Comparison of ENCODE assay signal across 9 cellular contexts in genomic region chr19:39446365-39447084, GRCh38. TPM values are rescaled to one million over a fixed set of nuclear protein-coding genes. Genes with fewer than 3 reads are reported as not detected.
A peak's percentile ranks its signal among the peaks of the same experiment; 100 is the strongest.
DNase-seq lines count a peak whose midpoint lies in the region; ATAC-seq and TF ChIP-seq lines count a peak whose summit lies in the region.
"Had no signal": no experiment of that assay in that cellular context is flagged by ENCODE, and none has a peak within 500 bp of the region (broad histone marks: within the 10 kb centered on the region; RNA-seq: fewer than 3 reads in every experiment).

No MANE protein-coding gene starts in this region.

- no peaks in the 10 kb centered on the region for H3K27me3 ChIP-seq in GM23248 (replicated peaks; ENCODE audit: insufficient read depth)
- H3K27me3 ChIP-seq in sigmoid colon: no peaks in the 10 kb centered on the region

- intact Hi-C loops in sigmoid colon (cut with DNase I): loop anchor here (5.0 kb wide), 1 partner anchor 104 kb away; the partner anchor contains the start of gene SAMD4B

- CTCF ChIA-PET in T-cell (lab: Charles Lee): interaction anchor here (0.6 to 0.9 kb wide), 2 partner anchors 11 to 27 kb away, joined by 3 read pairs; partner anchors contain the start of gene RPS16 (in 1 of the 2)
- CTCF ChIA-PET in GM10248 (lab: Yijun Ruan, JAX): interaction anchor here (0.9 to 3.8 kb wide), 6 partner anchors 9 to 87 kb away, joined by 3 to 22 read pairs (median 4); no protein-coding TSS in a partner anchor

- H3K9me2 ChIP-seq in GM23248 (ENCODE audit: insufficient read depth): no peaks in the 10 kb centered on the region

- H3F3A ChIP-seq in GM23248 (ENCODE audit: insufficient read depth): peaks cover 16% of the 10 kb centered on the region

- POLR2A ChIA-PET in T-cell (lab: Charles Lee) (interaction anchor here (0.6 to 3.7 kb wide), 3 partner anchors 11 to 104 kb away, joined by 3 to 57 read pairs (median 5); partner anchors contain the start of genes RPS16 (in 1 of the 2) and SAMD4B (in 1 of the 2)), GM10248 (lab: Yijun Ruan, JAX) (interaction anchor here (1.6 to 3.0 kb wide), 2 partner anchors 11 to 19 kb away, joined by 3 to 11 read pairs; partner anchors contain the start of gene RPS16)

- H3K9me3 ChIP-seq in GM23248 (ENCODE audit: low read depth): no peaks in the 10 kb centered on the region
- no peaks in the 10 kb centered on the region for H3K9me3 ChIP-seq in sigmoid colon

- peaks cover 27% of the 10 kb centered on the region for H3K36me3 Mint-ChIP-seq in T-cell

- peak overlapping the region; percentile 87 for H3K27ac ChIP-seq in GM23248
- H3K27ac ChIP-seq in sigmoid colon: peak overlapping the region in 3 of 4 donors; percentile 91 to 94 (median 93)
- H3K27ac ChIP-seq in substantia nigra (ENCODE audit: low read depth, low read length, poor library complexity, severe bottlenecking): no peak overlapping the region

- H3K79me2 ChIP-seq in GM23248 (ENCODE audit: insufficient read depth): peaks cover 74% of the 10 kb centered on the region

- DNase-seq in GM23248 (no peak), T-cell (no peak), fibroblast of the aortic adventitia (ENCODE audit: low read depth) (no peak), sigmoid colon (no peak), EL (no peak), substantia nigra (lab: John Stamatoyannopoulos, UW) (no peak), GM10248 (ENCODE audit: extremely low spot score) (no peak)
- DNase-seq: midbrain had no signal

- H3K4me3 Mint-ChIP-seq in T-cell: peak overlapping the region; percentile 94 to 96 (median 96)

- peaks cover 3% of the 10 kb centered on the region; the same call in 1 of the 2 replicates for H4K20me1 ChIP-seq in GM23248 (ENCODE audit: insufficient read depth)

- H2AFZ ChIP-seq in GM23248: no peak overlapping the region

- no peak for TF ChIP-seq EP300 in sigmoid colon (IDR thresholded peaks at IDR 0.05)

- in situ Hi-C loops in GM23248 (cut with MboI): no loop called here

- TF ChIP-seq POLR2A in sigmoid colon (IDR thresholded peaks at IDR 0.05): no peak

- ATAC-seq in T-cell (replicated peaks in 1 of 4) (no peak), HG03565 (IDR thresholded peaks at IDR 0.05; ENCODE audit: unreplicated experiment) (no peak)

- H3K9me3 Mint-ChIP-seq in T-cell: no peaks in the 10 kb centered on the region

- peak overlapping the region; percentile 83 for H3K4me2 ChIP-seq in GM23248 (ENCODE audit: unreplicated experiment)

- H3K9ac ChIP-seq in GM23248: peak overlapping the region; percentile 96

- H3K4me3 ChIP-seq in GM23248 (peak overlapping the region; percentile 84), fibroblast of the aortic adventitia (ENCODE audit: low read depth, low read length) (peak overlapping the region; percentile 100), sigmoid colon (peak overlapping the region; percentile 60 to 96 (median 95))

- peaks cover 60 to 65% (median 61%) of the 10 kb centered on the region in 3 donors for H3K4me1 Mint-ChIP-seq in T-cell

- H3K4me1 ChIP-seq in GM23248 (ENCODE audit: insufficient read depth): peaks cover 25% of the 10 kb centered on the region
- H3K4me1 ChIP-seq in sigmoid colon: peaks cover 0 to 41% (median 34%) of the 10 kb centered on the region in 4 donors

- H3K36me3 ChIP-seq in GM23248 (ENCODE audit: low read depth) (peaks cover 4% of the 10 kb centered on the region; the same call in 1 of the 2 replicates), sigmoid colon (peaks cover 0 to 5% (median 0%) of the 10 kb centered on the region in 4 donors)

- no peaks in the 10 kb centered on the region for H3K27me3 Mint-ChIP-seq in T-cell

- 87 to 89% methylated on average over 16 of the region's 16 CpGs for WGBS in GM23248 (ENCODE audit: low coverage in 1 of 2, low lambda C conversion rate in 2 of 2, missing lambda C conversion rate in 2 of 2), 2 experiments
- WGBS in sigmoid colon, 2 donors: 82 to 84% methylated on average over 16 of the region's 16 CpGs

- H3K27ac Mint-ChIP-seq in T-cell: peak overlapping the region; percentile 94 to 97

- no peak for TF ChIP-seq CTCF in fibroblast of the aortic adventitia (IDR thresholded peaks at IDR 0.05; ENCODE audit: insufficient read depth, low read length)
- TF ChIP-seq CTCF in sigmoid colon (IDR thresholded peaks at IDR 0.05): no peak
- TF ChIP-seq CTCF in GM10248 (IDR thresholded peaks at IDR 0.05; ENCODE audit: control extremely low read depth, extremely low read depth, low read depth, missing control alignments): no peak

RNA-seq across cellular contexts. Expression of gene SUPT5H, which starts 1.1 kb away (rescaled TPM):
- 76.5 and 87.4 TPM in 2 replicates for total RNA-seq in GM23248 (2014; rRNA removed; shearing (Covaris generic))
- polyA plus RNA-seq in GM23248 (2016; fragmentation: Nextera tagmentation; extraction: Ambion mirVana) (121 and 125 TPM in 2 replicates), sigmoid colon (100 to 1,000 TPM in 1 of 3 donors, 10 to 100 TPM in 2; 52.3 to 112 (median 67.5) TPM)
- total RNA-seq in T-cell (100 to 1,000 TPM; 180 to 301 (median 194) TPM), fibroblast of the aortic adventitia (ENCODE audit: low replicate concordance) (88.2 and 299 TPM in 2 replicates), sigmoid colon (100 to 1,000 TPM in 2 of 4 donors, 10 to 100 TPM in 2; 72.1 to 104 (median 89.1) TPM)

RNA-seq across cellular contexts. Expression of gene RPS16, which starts 10.8 kb away (rescaled TPM):
- total RNA-seq in GM23248 (2014; rRNA removed; shearing (Covaris generic)): 91.2 and 136 TPM in 2 replicates
- polyA plus RNA-seq in GM23248 (2016; fragmentation: Nextera tagmentation; extraction: Ambion mirVana): 542 and 556 TPM in 2 replicates
- 1,000 to 10,000 TPM; 3,669 to 4,521 (median 4,268) TPM for total RNA-seq in T-cell
- 23.5 and 148 TPM in 2 replicates for total RNA-seq in fibroblast of the aortic adventitia (ENCODE audit: low replicate concordance)
- 1,000 to 10,000 TPM; 1,648 to 4,043 (median 3,423) TPM for total RNA-seq in sigmoid colon
- 1,000 to 10,000 TPM; 2,119 to 4,564 (median 2,918) TPM for polyA plus RNA-seq in sigmoid colon

RNA-seq across cellular contexts. Expression of gene PLEKHG2, which starts 34.1 kb away (rescaled TPM):
- 12.0 and 17.5 TPM in 2 replicates for total RNA-seq in GM23248 (2014; rRNA removed; shearing (Covaris generic))
- polyA plus RNA-seq in GM23248 (2016; fragmentation: Nextera tagmentation; extraction: Ambion mirVana): 12.2 and 13.5 TPM in 2 replicates
- total RNA-seq in T-cell: 10 to 100 TPM; 25.2 to 88.1 (median 36.7) TPM
- total RNA-seq in fibroblast of the aortic adventitia (ENCODE audit: low replicate concordance): 14.1 and 29.1 TPM in 2 replicates
- total RNA-seq in sigmoid colon: 10 to 100 TPM in 3 of 4 donors, 1 to 10 TPM in 1; 8.2 to 28.8 (median 12.5) TPM
- polyA plus RNA-seq in sigmoid colon: 10 to 100 TPM in 1 of 3 donors, under 1 TPM in 2; 0.60 to 14.9 (median 0.69) TPM

RNA-seq across cellular contexts. Expression of gene TIMM50, which starts 34.1 kb away (rescaled TPM):
- total RNA-seq in GM23248 (2014; rRNA removed; shearing (Covaris generic)): 66.7 and 70.8 TPM in 2 replicates
- polyA plus RNA-seq in GM23248 (2016; fragmentation: Nextera tagmentation; extraction: Ambion mirVana) (82.0 and 89.4 TPM in 2 replicates), sigmoid colon (10 to 100 TPM; 26.4 to 54.9 (median 37.9) TPM)
- total RNA-seq in T-cell (10 to 100 TPM; 50.5 to 53.7 (median 53.0) TPM), fibroblast of the aortic adventitia (ENCODE audit: low replicate concordance) (46.1 and 49.5 TPM in 2 replicates), sigmoid colon (10 to 100 TPM; 42.1 to 54.4 (median 46.8) TPM)

RNA-seq across cellular contexts. Expression of gene ZFP36, which starts 39.9 kb away (rescaled TPM):
- total RNA-seq in GM23248 (2014; rRNA removed; shearing (Covaris generic)): 7.0 and 13.9 TPM in 2 replicates
- polyA plus RNA-seq in GM23248 (2016; fragmentation: Nextera tagmentation; extraction: Ambion mirVana): 86.2 and 86.6 TPM in 2 replicates
- total RNA-seq in T-cell: 1,000 to 10,000 TPM in 1 of 5 donors, 100 to 1,000 TPM in 4; 208 to 1,013 (median 233) TPM
- 10.8 and 18.3 TPM in 2 replicates for total RNA-seq in fibroblast of the aortic adventitia (ENCODE audit: low replicate concordance)
- 100 to 1,000 TPM in 3 of 4 donors, 10 to 100 TPM in 1; 78.1 to 320 (median 190) TPM for total RNA-seq in sigmoid colon
- 100 to 1,000 TPM; 112 to 298 (median 228) TPM for polyA plus RNA-seq in sigmoid colon

Comparison
In these comparisons a context has a peak if more than half of its experiments do, and no peak if none do; other contexts are left out.
1. RNA of gene RPS16, which starts 10.8 kb away (total RNA-seq): 3,669 to 4,521 TPM in T-cell and 1,648 to 4,043 TPM in sigmoid colon; 23.5 to 148 TPM in fibroblast of the aortic adventitia and 91.2 to 136 TPM in GM23248; every median in the first group is over 10 times any median in the second.
2. Peak in every context shown above with its lines, with median percentiles within 50 percentile points of each other: H3K4me3 ChIP-seq.